14 cellular contexts compared by ENCODE assay signal in the genomic region with DNA sequence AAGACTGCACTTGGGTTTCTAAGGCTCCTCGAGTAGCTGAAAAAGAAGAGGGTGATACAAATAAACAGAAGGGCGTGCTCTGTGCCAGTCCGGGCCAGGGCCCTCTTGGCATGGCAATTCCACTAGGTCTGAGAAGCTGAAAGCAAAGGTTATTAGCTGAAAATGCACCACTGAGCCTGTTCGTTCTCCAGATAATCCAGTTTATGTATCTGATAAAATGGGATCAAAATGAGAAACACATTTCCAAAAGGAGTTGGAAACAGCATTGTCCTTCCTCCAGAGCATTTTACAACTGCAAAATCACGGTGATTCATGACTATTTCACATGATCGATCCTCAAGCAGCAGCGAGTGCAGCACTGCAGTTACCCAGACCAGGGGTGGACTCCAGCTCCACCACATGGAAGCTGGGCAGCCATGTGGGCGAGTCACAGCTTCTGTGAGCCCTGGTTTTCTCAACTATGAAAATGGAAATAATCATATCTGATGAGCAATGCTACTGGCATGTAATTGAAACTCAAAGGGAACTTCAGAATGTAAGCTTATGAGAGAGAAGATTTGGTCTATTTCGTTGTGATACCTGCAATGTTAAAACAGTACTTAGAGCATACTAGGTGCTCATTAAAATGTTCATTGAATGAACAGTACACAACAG.
DNase-seq lines count a peak whose midpoint lies in the region; ATAC-seq and TF ChIP-seq lines count a peak whose summit lies in the region.
"Had no signal": no experiment of that assay in that cellular context is flagged by ENCODE, and none has a peak within 500 bp of the region (broad histone marks: within the 10 kb centered on the region; RNA-seq: fewer than 3 reads in every experiment).

No MANE protein-coding gene starts in this region.

- H3K4me1 ChIP-seq in right cardiac atrium (ENCODE audit: control insufficient read depth, insufficient read depth, low read length): no peaks in the 10 kb centered on the region

- 86% methylated on average over 9 of the region's 9 CpGs for WGBS in right cardiac atrium

- no peak for ATAC-seq in right cardiac atrium
- ATAC-seq: stimulated activated naive CD8-positive, alpha-beta T cell treated with anti-CD3 and anti-CD28 coated beads, Interleukin-15, Interleukin-2, amounts not matched to agents 100 U/mL and 50 U/mL, for 24 hours had no signal

- no peaks in the 10 kb centered on the region for H3K9me3 ChIP-seq in right cardiac atrium (ENCODE audit: control insufficient read depth, low read length)

- no peaks in the 10 kb centered on the region for H3K27me3 ChIP-seq in right cardiac atrium (ENCODE audit: control insufficient read depth, insufficient read depth)

- intact Hi-C loops in cardiac septum (cut with DNase I) (no loop called here), right cardiac atrium (cut with DNase I) (no loop called here), posterior cingulate gyrus (cut with DNase I) (no loop called here)

- H3K4me3 ChIP-seq in right cardiac atrium (ENCODE audit: low read length) (no peak overlapping the region), fibroblast of villous mesenchyme (ENCODE audit: low read depth, low read length) (no peak overlapping the region)
- H3K4me3 ChIP-seq: lung, neural progenitor cell had no signal

- peak; percentile 20 for DNase-seq in cardiac septum (ENCODE audit: low spot score)
- DNase-seq in right cardiac atrium: no peak
- peak; percentile 29 for DNase-seq in amniotic stem cell (lab: John Stamatoyannopoulos, UW)
- peak; percentile 34 for DNase-seq in fibroblast of villous mesenchyme (ENCODE audit: low read depth)
- DNase-seq in stimulated activated CD4-positive, alpha-beta T cell treated with anti-CD3 and anti-CD28 coated beads, Interleukin-15, amount 100 ng/mL, for 24 hours: no peak
- no peak for DNase-seq in erythroblast (lab: John Stamatoyannopoulos, UW)
- no peak for DNase-seq in posterior cingulate gyrus
- DNase-seq in NCI-H446 treated with DMSO at 0.1 percent for 48 hours (lab: John Stamatoyannopoulos, UW): no peak
- DNase-seq: activated effector memory CD4-positive, alpha-beta T cell treated with anti-CD3 and anti-CD28 coated beads, Interleukin-2, amount 50 U/mL, for 16 hours; central memory CD4-positive, alpha-beta T cell; NCI-H2171; stimulated activated naive CD8-positive, alpha-beta T cell treated with anti-CD3 and anti-CD28 coated beads, Interleukin-15, Interleukin-2, amounts not matched to agents 100 U/mL and 50 U/mL, for 24 hours had no signal

- TF ChIP-seq CTCF in fibroblast of villous mesenchyme (IDR thresholded peaks at IDR 0.05; ENCODE audit: insufficient read depth, low read depth, low read length): no peak

- no peak overlapping the region for H3K27ac ChIP-seq in right cardiac atrium (ENCODE audit: low read length)
- H3K27ac ChIP-seq: neural progenitor cell had no signal

- no peak for TF ChIP-seq POLR2A in erythroblast (IDR thresholded peaks at IDR 0.05; ENCODE audit: low read length)

Comparison
In these comparisons a context has a peak if more than half of its experiments do, and no peak if none do; other contexts are left out.
1. DNase-seq: peak in cardiac septum (single experiment), amniotic stem cell (single experiment) and fibroblast of villous mesenchyme (single experiment); none in right cardiac atrium (0 of 3), stimulated activated CD4-positive, alpha-beta T cell treated with anti-CD3 and anti-CD28 coated beads, Interleukin-15, amount 100 ng/mL, for 24 hours (single experiment), erythroblast (0 of 2), posterior cingulate gyrus (0 of 10) and NCI-H446 treated with DMSO at 0.1 percent for 48 hours (single experiment).